Comparison of ENCODE assay signal across 1 cellular context in the genomic region with DNA sequence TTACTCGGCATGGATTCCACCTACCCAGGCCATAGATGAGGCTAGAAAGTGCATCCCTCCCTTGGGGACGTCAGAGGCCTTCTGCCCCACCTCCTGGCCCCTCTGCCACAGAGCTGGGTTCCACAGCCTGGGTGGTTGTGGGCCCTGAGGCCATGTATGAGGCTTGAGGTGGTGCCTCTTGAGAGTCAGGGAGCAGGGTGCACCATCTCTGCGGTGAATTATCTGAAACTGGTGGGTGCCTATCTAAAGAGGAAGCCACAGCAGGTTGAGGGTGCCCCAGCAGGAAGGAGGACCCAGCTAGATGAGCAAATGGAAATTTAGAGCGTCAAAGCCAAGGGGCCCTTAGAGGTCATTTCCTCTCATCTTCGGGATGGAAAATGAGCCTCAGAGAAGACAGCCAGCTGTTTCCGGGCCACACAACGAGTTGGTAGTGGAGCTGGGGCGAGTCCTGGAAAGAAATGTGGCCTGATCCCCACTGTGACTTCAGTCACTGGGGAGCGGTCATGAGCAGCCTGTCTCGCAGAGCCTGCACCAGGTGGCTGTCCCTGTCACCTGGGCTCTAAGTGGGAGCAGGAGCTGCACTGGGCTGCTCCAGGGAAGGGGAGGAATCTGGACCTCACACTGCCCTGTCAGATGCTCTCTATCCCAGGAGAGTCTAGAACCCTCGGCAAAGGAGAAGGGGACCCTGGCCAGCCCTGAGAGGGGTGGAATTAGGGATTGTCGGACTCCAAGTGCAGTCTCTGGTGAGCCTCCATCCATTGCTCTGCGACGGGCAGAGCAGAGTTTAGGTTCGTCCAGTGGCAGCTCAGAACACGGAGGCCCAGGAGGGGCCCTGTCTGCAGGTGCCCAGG.
TF ChIP-seq lines count a peak whose summit lies in the region.

No MANE protein-coding gene starts in this region.

TF ChIP-seq in GM12878, 131 proteins besides CTCF, POLR2A, EP300 and RAD21 (continued from another document and continues in another):
- TF ChIP-seq, protein P1, sequence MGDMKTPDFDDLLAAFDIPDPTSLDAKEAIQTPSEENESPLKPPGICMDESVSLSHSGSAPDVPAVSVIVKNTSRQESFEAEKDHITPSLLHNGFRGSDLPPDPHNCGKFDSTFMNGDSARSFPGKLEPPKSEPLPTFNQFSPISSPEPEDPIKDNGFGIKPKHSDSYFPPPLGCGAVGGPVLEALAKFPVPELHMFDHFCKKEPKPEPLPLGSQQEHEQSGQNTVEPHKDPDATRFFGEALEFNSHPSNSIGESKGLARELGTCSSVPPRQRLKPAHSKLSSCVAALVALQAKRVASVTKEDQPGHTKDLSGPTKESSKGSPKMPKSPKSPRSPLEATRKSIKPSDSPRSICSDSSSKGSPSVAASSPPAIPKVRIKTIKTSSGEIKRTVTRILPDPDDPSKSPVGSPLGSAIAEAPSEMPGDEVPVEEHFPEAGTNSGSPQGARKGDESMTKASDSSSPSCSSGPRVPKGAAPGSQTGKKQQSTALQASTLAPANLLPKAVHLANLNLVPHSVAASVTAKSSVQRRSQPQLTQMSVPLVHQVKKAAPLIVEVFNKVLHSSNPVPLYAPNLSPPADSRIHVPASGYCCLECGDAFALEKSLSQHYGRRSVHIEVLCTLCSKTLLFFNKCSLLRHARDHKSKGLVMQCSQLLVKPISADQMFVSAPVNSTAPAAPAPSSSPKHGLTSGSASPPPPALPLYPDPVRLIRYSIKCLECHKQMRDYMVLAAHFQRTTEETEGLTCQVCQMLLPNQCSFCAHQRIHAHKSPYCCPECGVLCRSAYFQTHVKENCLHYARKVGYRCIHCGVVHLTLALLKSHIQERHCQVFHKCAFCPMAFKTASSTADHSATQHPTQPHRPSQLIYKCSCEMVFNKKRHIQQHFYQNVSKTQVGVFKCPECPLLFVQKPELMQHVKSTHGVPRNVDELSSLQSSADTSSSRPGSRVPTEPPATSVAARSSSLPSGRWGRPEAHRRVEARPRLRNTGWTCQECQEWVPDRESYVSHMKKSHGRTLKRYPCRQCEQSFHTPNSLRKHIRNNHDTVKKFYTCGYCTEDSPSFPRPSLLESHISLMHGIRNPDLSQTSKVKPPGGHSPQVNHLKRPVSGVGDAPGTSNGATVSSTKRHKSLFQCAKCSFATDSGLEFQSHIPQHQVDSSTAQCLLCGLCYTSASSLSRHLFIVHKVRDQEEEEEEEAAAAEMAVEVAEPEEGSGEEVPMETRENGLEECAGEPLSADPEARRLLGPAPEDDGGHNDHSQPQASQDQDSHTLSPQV (IDR thresholded peaks at IDR 0.05) = peak; percentile 84; the same call in 1 of the 2 replicates
- TF ChIP-seq, protein P2, sequence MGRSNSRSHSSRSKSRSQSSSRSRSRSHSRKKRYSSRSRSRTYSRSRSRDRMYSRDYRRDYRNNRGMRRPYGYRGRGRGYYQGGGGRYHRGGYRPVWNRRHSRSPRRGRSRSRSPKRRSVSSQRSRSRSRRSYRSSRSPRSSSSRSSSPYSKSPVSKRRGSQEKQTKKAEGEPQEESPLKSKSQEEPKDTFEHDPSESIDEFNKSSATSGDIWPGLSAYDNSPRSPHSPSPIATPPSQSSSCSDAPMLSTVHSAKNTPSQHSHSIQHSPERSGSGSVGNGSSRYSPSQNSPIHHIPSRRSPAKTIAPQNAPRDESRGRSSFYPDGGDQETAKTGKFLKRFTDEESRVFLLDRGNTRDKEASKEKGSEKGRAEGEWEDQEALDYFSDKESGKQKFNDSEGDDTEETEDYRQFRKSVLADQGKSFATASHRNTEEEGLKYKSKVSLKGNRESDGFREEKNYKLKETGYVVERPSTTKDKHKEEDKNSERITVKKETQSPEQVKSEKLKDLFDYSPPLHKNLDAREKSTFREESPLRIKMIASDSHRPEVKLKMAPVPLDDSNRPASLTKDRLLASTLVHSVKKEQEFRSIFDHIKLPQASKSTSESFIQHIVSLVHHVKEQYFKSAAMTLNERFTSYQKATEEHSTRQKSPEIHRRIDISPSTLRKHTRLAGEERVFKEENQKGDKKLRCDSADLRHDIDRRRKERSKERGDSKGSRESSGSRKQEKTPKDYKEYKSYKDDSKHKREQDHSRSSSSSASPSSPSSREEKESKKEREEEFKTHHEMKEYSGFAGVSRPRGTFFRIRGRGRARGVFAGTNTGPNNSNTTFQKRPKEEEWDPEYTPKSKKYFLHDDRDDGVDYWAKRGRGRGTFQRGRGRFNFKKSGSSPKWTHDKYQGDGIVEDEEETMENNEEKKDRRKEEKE (IDR thresholded peaks at IDR 0.05) = no peak
- TF ChIP-seq, protein P3, sequence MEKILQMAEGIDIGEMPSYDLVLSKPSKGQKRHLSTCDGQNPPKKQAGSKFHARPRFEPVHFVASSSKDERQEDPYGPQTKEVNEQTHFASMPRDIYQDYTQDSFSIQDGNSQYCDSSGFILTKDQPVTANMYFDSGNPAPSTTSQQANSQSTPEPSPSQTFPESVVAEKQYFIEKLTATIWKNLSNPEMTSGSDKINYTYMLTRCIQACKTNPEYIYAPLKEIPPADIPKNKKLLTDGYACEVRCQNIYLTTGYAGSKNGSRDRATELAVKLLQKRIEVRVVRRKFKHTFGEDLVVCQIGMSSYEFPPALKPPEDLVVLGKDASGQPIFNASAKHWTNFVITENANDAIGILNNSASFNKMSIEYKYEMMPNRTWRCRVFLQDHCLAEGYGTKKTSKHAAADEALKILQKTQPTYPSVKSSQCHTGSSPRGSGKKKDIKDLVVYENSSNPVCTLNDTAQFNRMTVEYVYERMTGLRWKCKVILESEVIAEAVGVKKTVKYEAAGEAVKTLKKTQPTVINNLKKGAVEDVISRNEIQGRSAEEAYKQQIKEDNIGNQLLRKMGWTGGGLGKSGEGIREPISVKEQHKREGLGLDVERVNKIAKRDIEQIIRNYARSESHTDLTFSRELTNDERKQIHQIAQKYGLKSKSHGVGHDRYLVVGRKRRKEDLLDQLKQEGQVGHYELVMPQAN (conservative IDR thresholded peaks at IDR 0.05) = peak; percentile 70
- TF ChIP-seq, protein P4, sequence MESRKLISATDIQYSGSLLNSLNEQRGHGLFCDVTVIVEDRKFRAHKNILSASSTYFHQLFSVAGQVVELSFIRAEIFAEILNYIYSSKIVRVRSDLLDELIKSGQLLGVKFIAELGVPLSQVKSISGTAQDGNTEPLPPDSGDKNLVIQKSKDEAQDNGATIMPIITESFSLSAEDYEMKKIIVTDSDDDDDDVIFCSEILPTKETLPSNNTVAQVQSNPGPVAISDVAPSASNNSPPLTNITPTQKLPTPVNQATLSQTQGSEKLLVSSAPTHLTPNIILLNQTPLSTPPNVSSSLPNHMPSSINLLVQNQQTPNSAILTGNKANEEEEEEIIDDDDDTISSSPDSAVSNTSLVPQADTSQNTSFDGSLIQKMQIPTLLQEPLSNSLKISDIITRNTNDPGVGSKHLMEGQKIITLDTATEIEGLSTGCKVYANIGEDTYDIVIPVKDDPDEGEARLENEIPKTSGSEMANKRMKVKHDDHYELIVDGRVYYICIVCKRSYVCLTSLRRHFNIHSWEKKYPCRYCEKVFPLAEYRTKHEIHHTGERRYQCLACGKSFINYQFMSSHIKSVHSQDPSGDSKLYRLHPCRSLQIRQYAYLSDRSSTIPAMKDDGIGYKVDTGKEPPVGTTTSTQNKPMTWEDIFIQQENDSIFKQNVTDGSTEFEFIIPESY (IDR thresholded peaks at IDR 0.05) = no peak
- 0 out of 2 replicates have a peak, but pooled peaks have one; percentile 23 for TF ChIP-seq ZNF217 (IDR thresholded peaks at IDR 0.05)
- TF ChIP-seq BHLHE40 (IDR thresholded peaks at IDR 0.05; ENCODE audit: borderline replicate concordance in 1 of 2, low read depth in 2 of 2, low read length in 1 of 2) = peak; percentile 24 to 70; a peak in 3 of 4 replicates
- no peak for TF ChIP-seq WRNIP1 (IDR thresholded peaks at IDR 0.05; ENCODE audit: borderline replicate concordance, low read depth, low read length)
- TF ChIP-seq SMARCA5 (IDR thresholded peaks at IDR 0.05) = peak; percentile 19
- no peak for TF ChIP-seq FOXK2 (IDR thresholded peaks at IDR 0.05)
- TF ChIP-seq, protein P5, sequence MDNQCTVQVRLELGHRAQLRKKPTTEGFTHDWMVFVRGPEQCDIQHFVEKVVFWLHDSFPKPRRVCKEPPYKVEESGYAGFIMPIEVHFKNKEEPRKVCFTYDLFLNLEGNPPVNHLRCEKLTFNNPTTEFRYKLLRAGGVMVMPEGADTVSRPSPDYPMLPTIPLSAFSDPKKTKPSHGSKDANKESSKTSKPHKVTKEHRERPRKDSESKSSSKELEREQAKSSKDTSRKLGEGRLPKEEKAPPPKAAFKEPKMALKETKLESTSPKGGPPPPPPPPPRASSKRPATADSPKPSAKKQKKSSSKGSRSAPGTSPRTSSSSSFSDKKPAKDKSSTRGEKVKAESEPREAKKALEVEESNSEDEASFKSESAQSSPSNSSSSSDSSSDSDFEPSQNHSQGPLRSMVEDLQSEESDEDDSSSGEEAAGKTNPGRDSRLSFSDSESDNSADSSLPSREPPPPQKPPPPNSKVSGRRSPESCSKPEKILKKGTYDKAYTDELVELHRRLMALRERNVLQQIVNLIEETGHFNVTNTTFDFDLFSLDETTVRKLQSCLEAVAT (IDR thresholded peaks at IDR 0.05) = peak; percentile 88
- TF ChIP-seq, protein P6, sequence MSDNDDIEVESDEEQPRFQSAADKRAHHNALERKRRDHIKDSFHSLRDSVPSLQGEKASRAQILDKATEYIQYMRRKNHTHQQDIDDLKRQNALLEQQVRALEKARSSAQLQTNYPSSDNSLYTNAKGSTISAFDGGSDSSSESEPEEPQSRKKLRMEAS (IDR thresholded peaks at IDR 0.05; ENCODE audit: low read depth, low read length) = peak; percentile 30; the same call in 1 of the 2 replicates
- no peak for TF ChIP-seq CREB1 (IDR thresholded peaks at IDR 0.05; ENCODE audit: low read depth)
- peak; percentile 47; the same call in 1 of the 2 replicates for TF ChIP-seq TAF1 (IDR thresholded peaks at IDR 0.05; ENCODE audit: borderline replicate concordance, low read depth, low read length)
- peak; percentile 45; the same call in 1 of the 2 replicates for TF ChIP-seq BCL11A (IDR thresholded peaks at IDR 0.05; ENCODE audit: low read depth, low read length)
- TF ChIP-seq SIN3A (IDR thresholded peaks at IDR 0.05; ENCODE audit: low read depth, low read length) = peak; percentile 42
- TF ChIP-seq, protein P7, sequence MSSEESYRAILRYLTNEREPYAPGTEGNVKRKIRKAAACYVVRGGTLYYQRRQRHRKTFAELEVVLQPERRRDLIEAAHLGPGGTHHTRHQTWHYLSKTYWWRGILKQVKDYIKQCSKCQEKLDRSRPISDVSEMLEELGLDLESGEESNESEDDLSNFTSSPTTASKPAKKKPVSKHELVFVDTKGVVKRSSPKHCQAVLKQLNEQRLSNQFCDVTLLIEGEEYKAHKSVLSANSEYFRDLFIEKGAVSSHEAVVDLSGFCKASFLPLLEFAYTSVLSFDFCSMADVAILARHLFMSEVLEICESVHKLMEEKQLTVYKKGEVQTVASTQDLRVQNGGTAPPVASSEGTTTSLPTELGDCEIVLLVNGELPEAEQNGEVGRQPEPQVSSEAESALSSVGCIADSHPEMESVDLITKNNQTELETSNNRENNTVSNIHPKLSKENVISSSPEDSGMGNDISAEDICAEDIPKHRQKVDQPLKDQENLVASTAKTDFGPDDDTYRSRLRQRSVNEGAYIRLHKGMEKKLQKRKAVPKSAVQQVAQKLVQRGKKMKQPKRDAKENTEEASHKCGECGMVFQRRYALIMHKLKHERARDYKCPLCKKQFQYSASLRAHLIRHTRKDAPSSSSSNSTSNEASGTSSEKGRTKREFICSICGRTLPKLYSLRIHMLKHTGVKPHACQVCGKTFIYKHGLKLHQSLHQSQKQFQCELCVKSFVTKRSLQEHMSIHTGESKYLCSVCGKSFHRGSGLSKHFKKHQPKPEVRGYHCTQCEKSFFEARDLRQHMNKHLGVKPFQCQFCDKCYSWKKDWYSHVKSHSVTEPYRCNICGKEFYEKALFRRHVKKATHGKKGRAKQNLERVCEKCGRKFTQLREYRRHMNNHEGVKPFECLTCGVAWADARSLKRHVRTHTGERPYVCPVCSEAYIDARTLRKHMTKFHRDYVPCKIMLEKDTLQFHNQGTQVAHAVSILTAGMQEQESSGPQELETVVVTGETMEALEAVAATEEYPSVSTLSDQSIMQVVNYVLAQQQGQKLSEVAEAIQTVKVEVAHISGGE (CRISPR knock-in tag; IDR thresholded peaks at IDR 0.05) = no peak
- TF ChIP-seq, protein P8, sequence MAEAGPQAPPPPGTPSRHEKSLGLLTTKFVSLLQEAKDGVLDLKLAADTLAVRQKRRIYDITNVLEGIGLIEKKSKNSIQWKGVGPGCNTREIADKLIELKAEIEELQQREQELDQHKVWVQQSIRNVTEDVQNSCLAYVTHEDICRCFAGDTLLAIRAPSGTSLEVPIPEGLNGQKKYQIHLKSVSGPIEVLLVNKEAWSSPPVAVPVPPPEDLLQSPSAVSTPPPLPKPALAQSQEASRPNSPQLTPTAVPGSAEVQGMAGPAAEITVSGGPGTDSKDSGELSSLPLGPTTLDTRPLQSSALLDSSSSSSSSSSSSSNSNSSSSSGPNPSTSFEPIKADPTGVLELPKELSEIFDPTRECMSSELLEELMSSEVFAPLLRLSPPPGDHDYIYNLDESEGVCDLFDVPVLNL (IDR thresholded peaks at IDR 0.05; ENCODE audit: low read depth, low read length) = no peak
- TF ChIP-seq NFIC (IDR thresholded peaks at IDR 0.05; ENCODE audit: low read depth, low read length) = no peak
- TF ChIP-seq ETV6 (conservative IDR thresholded peaks at IDR 0.05 in 1 of 2, IDR thresholded peaks at IDR 0.05 in 1 of 2; ENCODE audit: borderline replicate concordance in 1 of 2, low read depth in 1 of 2) = peak in 1 of 2 experiments; percentile 93; a peak in 2 of 4 replicates
- no peak for TF ChIP-seq KDM1A (IDR thresholded peaks at IDR 0.05; ENCODE audit: borderline replicate concordance)
- no peak for TF ChIP-seq ZNF384 (IDR thresholded peaks at IDR 0.05; ENCODE audit: borderline replicate concordance, low read depth, low read length)
- TF ChIP-seq, protein P9, sequence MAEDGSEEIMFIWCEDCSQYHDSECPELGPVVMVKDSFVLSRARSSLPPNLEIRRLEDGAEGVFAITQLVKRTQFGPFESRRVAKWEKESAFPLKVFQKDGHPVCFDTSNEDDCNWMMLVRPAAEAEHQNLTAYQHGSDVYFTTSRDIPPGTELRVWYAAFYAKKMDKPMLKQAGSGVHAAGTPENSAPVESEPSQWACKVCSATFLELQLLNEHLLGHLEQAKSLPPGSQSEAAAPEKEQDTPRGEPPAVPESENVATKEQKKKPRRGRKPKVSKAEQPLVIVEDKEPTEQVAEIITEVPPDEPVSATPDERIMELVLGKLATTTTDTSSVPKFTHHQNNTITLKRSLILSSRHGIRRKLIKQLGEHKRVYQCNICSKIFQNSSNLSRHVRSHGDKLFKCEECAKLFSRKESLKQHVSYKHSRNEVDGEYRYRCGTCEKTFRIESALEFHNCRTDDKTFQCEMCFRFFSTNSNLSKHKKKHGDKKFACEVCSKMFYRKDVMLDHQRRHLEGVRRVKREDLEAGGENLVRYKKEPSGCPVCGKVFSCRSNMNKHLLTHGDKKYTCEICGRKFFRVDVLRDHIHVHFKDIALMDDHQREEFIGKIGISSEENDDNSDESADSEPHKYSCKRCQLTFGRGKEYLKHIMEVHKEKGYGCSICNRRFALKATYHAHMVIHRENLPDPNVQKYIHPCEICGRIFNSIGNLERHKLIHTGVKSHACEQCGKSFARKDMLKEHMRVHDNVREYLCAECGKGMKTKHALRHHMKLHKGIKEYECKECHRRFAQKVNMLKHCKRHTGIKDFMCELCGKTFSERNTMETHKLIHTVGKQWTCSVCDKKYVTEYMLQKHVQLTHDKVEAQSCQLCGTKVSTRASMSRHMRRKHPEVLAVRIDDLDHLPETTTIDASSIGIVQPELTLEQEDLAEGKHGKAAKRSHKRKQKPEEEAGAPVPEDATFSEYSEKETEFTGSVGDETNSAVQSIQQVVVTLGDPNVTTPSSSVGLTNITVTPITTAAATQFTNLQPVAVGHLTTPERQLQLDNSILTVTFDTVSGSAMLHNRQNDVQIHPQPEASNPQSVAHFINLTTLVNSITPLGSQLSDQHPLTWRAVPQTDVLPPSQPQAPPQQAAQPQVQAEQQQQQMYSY (CRISPR knock-in tag; IDR thresholded peaks at IDR 0.05) = no peak
- TF ChIP-seq KAT2A (conservative IDR thresholded peaks at IDR 0.05; ENCODE audit: control insufficient read depth, low read depth, low read length) = no peak
- no peak for TF ChIP-seq ZZZ3 (IDR thresholded peaks at IDR 0.05; ENCODE audit: control insufficient read depth, insufficient read length, low read depth)
- TF ChIP-seq NR2C1 (IDR thresholded peaks at IDR 0.05) = peak; percentile 59
